ENCODE assay signal across 13 cellular contexts in genomic region chr9:5773324-5773999, GRCh38. TPM values are rescaled to one million over a fixed set of nuclear protein-coding genes. Genes with fewer than 3 reads are reported as not detected.
DNase-seq lines count a peak whose midpoint lies in the region; ATAC-seq, FAIRE-seq and TF ChIP-seq lines count a peak whose summit lies in the region.
"Had no signal": no experiment of that assay in that cellular context is flagged by ENCODE, and none has a peak within 500 bp of the region (broad histone marks: within the 10 kb centered on the region; RNA-seq: fewer than 3 reads in every experiment).

No MANE protein-coding gene starts in this region.

- H3K9me3 ChIP-seq in cardiac muscle cell (ENCODE audit: low read depth) (no peaks in the 10 kb centered on the region), right atrium auricular region (peaks cover 0 to 1% of the 10 kb centered on the region in 2 donors), PC-3 (ENCODE audit: low read length) (no peaks in the 10 kb centered on the region), H1 (ENCODE audit: insufficient read depth in 2 of 2, low read depth in 1 of 2, low read length in 1 of 2) (peaks cover 0 to 3% of the 10 kb centered on the region in 2 experiments; a peak in 1 of 4 replicates), trophoblast cell (ENCODE audit: insufficient read depth, low read depth, low read length) (no peaks in the 10 kb centered on the region)
- H3K9me3 ChIP-seq: testis had no signal

- CTCF ChIA-PET in PC-3 (lab: Charles Lee) = no interaction called here
- CTCF ChIA-PET in H1 (lab: Charles Lee; ENCODE audit: partially characterized antibody) = interaction anchor here (0.8 to 2.8 kb wide), 15 partner anchors 9 to 1014 kb away, joined by 3 to 15 read pairs (median 3); no protein-coding TSS in a partner anchor

- H4K20me1 ChIP-seq in PC-3 (ENCODE audit: low read length) (no peaks in the 10 kb centered on the region), H1 (replicated peaks in 1 of 2; ENCODE audit: control insufficient read depth in 1 of 2, insufficient read depth in 2 of 2, low read length in 2 of 2) (peaks cover 2 to 3% of the 10 kb centered on the region in 2 experiments)

- H2BK12ac ChIP-seq in H1 (ENCODE audit: low read depth, low read length) = no peak overlapping the region
- no peak overlapping the region for H2BK12ac ChIP-seq in trophoblast cell (ENCODE audit: low read length)

- H3K4me3 ChIP-seq in cardiac muscle cell (no peak overlapping the region), right atrium auricular region (no peak overlapping the region), PC-3 (ENCODE audit: low read length) (no peak overlapping the region), H1 (ENCODE audit: extremely low read depth in 1 of 4, insufficient read depth in 2 of 4, low read depth in 3 of 4, low read length in 4 of 4) (no peak overlapping the region), trophoblast cell (ENCODE audit: low read depth, low read length) (no peak overlapping the region), lower leg skin (ENCODE audit: low read depth, poor library complexity, severe bottlenecking) (no peak overlapping the region)
- H3K4me3 ChIP-seq: testis had no signal

- no TSS peak for BruUV-seq in PC-3 (replicated peaks; lab: Mats Ljungman, UMichigan)

- H3K14ac ChIP-seq in H1 (ENCODE audit: insufficient read length) = no peak overlapping the region
- H3K14ac ChIP-seq in trophoblast cell (ENCODE audit: low read length) = no peak overlapping the region

- H3K4ac ChIP-seq in H1 (replicated peaks; ENCODE audit: insufficient read length, low read depth, low read length) (no peak overlapping the region), trophoblast cell (ENCODE audit: low read depth, low read length) (no peak overlapping the region)

- H3K9ac ChIP-seq in PC-3 (ENCODE audit: low read length) (no peak overlapping the region), H1 (replicated peaks in 1 of 4; ENCODE audit: extremely low read depth in 1 of 4, low read depth in 3 of 4, low read length in 3 of 4) (no peak overlapping the region), trophoblast cell (ENCODE audit: low read length) (no peak overlapping the region)

- H3K23ac ChIP-seq in H1 (ENCODE audit: insufficient read length) = no peak overlapping the region
- no peak overlapping the region for H3K23ac ChIP-seq in trophoblast cell (ENCODE audit: low read length)

- H3K79me1 ChIP-seq in H1 (ENCODE audit: low read depth, low read length) (no peaks in the 10 kb centered on the region), trophoblast cell (ENCODE audit: low read length) (no peaks in the 10 kb centered on the region)

- H4K5ac ChIP-seq in H1 (ENCODE audit: insufficient read length, low read depth, low read length) = no peak overlapping the region

- peaks cover 65% of the 10 kb centered on the region for H3K36me3 ChIP-seq in cardiac muscle cell
- peaks cover 72% of the 10 kb centered on the region for H3K36me3 ChIP-seq in right atrium auricular region
- peaks cover 44% of the 10 kb centered on the region for H3K36me3 ChIP-seq in PC-3 (ENCODE audit: low read depth, low read length)
- H3K36me3 ChIP-seq in H1 (ENCODE audit: control insufficient read depth in 2 of 4, insufficient read depth in 4 of 4, low read length in 3 of 4) = peaks cover 6 to 40% (median 14%) of the 10 kb centered on the region in 4 experiments; a peak in 7 of 8 replicates
- peaks cover 9 to 18% of the 10 kb centered on the region in 2 experiments for H3K36me3 ChIP-seq in trophoblast cell (ENCODE audit: control insufficient read depth in 1 of 2, insufficient read depth in 2 of 2, low read length in 2 of 2)

- TF ChIP-seq EP300 in H1 (IDR thresholded peaks at IDR 0.05; ENCODE audit: borderline replicate concordance in 1 of 2, low read depth in 2 of 2, low read length in 2 of 2) = no peak

- no peaks in the 10 kb centered on the region for H3F3A ChIP-seq in PC-3 (ENCODE audit: low read length, unreplicated experiment)

- 84% methylated on average over 3 of the region's 3 CpGs; no CpG with 5 or more reads in 1 of the 2 experiments for WGBS in H1 (ENCODE audit: extremely low coverage in 1 of 2, insufficient coverage in 1 of 2, insufficient read length in 1 of 2, insufficient replicate concordance in 2 of 2, low coverage in 1 of 2, low lambda C conversion rate in 2 of 2, missing lambda C conversion rate in 1 of 2), 2 experiments
- WGBS in trophoblast cell (ENCODE audit: extremely low coverage, insufficient coverage, insufficient read length) = no CpG with 5 or more reads among the region's 3 CpGs
- WGBS in lower leg skin, 2 donors = 86 to 91% methylated on average over 3 of the region's 3 CpGs

- TF ChIP-seq RAD21 in H1 (IDR thresholded peaks at IDR 0.05 in 1 of 2, conservative IDR thresholded peaks at IDR 0.05 in 1 of 2; ENCODE audit: low read depth in 2 of 2, low read length in 2 of 2) = peak; percentile 28 to 40; a peak in 3 of 4 replicates

- peak; percentile 13; the same call in 1 of the 2 replicates for ATAC-seq in PC-3

- TF ChIP-seq POLR2A in H1 (IDR thresholded peaks at IDR 0.05; ENCODE audit: control extremely low read depth in 1 of 2, low read depth in 2 of 2, low read length in 2 of 2) (no peak), lower leg skin (IDR thresholded peaks at IDR 0.05) (no peak)

- H3K27me3 ChIP-seq in cardiac muscle cell = no peaks in the 10 kb centered on the region
- no peaks in the 10 kb centered on the region for H3K27me3 ChIP-seq in right atrium auricular region
- H3K27me3 ChIP-seq in PC-3 (ENCODE audit: low read length) = no peaks in the 10 kb centered on the region
- H3K27me3 ChIP-seq in H1 (replicated peaks in 1 of 4; ENCODE audit: control insufficient read depth in 3 of 4, extremely low read depth in 1 of 4, insufficient read depth in 3 of 4, low read length in 3 of 4) = no peaks in the 10 kb centered on the region
- H3K27me3 ChIP-seq in trophoblast cell (ENCODE audit: insufficient read depth, low read length) = no peaks in the 10 kb centered on the region
- H3K27me3 ChIP-seq: testis had no signal

- H2BK20ac ChIP-seq in H1 (ENCODE audit: low read length) = no peak overlapping the region

- no peak overlapping the region for H4K12ac ChIP-seq in trophoblast cell (ENCODE audit: low read depth, low read length)

- H2AK5ac ChIP-seq in H1 (ENCODE audit: low read depth, low read length) (no peak overlapping the region), trophoblast cell (ENCODE audit: low read length) (no peak overlapping the region)

- H2AFZ ChIP-seq in PC-3 (ENCODE audit: low read length) (no peak overlapping the region), H1 (ENCODE audit: low read length) (no peak overlapping the region), trophoblast cell (ENCODE audit: insufficient read depth, low read length, poor library complexity) (no peak overlapping the region)

- no peaks in the 10 kb centered on the region for H3K9me2 ChIP-seq in PC-3 (replicated peaks; ENCODE audit: low read length)

- H2BK15ac ChIP-seq in H1 (ENCODE audit: low read length) = no peak overlapping the region

- FAIRE-seq in H1 (lab: Jason Lieb, UNC) (no peak), urothelium cell line (lab: Jason Lieb, UNC) (no peak)
- FAIRE-seq: G401.6, H54 had no signal

- H4K91ac ChIP-seq in H1 (replicated peaks; ENCODE audit: insufficient read length, low read length) = no peak overlapping the region
- H4K91ac ChIP-seq in trophoblast cell (ENCODE audit: low read depth, low read length) = no peak overlapping the region

- DNase-seq in cardiac muscle cell (ENCODE audit: low read depth in 1 of 2, low spot score in 1 of 2) (no peak), right atrium auricular region (ENCODE audit: low spot score) (no peak), PC-3 (no peak), H1 (ENCODE audit: low read depth in 1 of 2, low spot score in 2 of 2) (no peak), trophoblast cell (no peak), urothelium cell line (ENCODE audit: low spot score) (no peak), lower leg skin (ENCODE audit: low spot score in 2 of 2) (no peak), NCI-H1417 (lab: John Stamatoyannopoulos, UW) (no peak)
- DNase-seq: AML-193, NCI-H2029 treated with DMSO at 0.1 percent for 48 hours, testis had no signal

- intact Hi-C loops in PC-3 (cut with micrococcal nuclease) = loop anchor here (10.0 kb wide), 1 partner anchor 59 kb away; no protein-coding TSS in a partner anchor
- intact Hi-C loops in lower leg skin (cut with DNase I; ENCODE audit: low total_unique reads) = no loop called here

- no peak overlapping the region for H2BK5ac ChIP-seq in H1 (ENCODE audit: low read depth, low read length)
- no peak overlapping the region for H2BK5ac ChIP-seq in trophoblast cell (ENCODE audit: low read depth, low read length, poor library complexity)

- POLR2A ChIA-PET in PC-3 (lab: Charles Lee; ENCODE audit: unreplicated experiment) = no interaction called here
- POLR2A ChIA-PET in H1 (lab: Charles Lee; ENCODE audit: partially characterized antibody) = interaction anchor here (1.3 to 1.4 kb wide), 2 partner anchors 9 to 234 kb away, joined by 3 to 4 read pairs; no protein-coding TSS in a partner anchor

- H2BK120ac ChIP-seq in H1 (replicated peaks; ENCODE audit: low read depth, low read length) (no peak overlapping the region), trophoblast cell (ENCODE audit: insufficient read depth, low read length, poor library complexity) (no peak overlapping the region)

- H3K79me2 ChIP-seq in PC-3 (ENCODE audit: low read length) (no peaks in the 10 kb centered on the region), H1 (ENCODE audit: control insufficient read depth in 1 of 2, insufficient read depth in 2 of 2, low read length in 2 of 2) (no peaks in the 10 kb centered on the region), trophoblast cell (ENCODE audit: control insufficient read depth, insufficient read depth, low read length, poor library complexity) (no peaks in the 10 kb centered on the region)

- H3K18ac ChIP-seq in H1 (ENCODE audit: extremely low read depth, low read length) (no peak overlapping the region), trophoblast cell (ENCODE audit: low read length) (no peak overlapping the region)

- H3K27ac ChIP-seq in cardiac muscle cell (no peak overlapping the region), right atrium auricular region (no peak overlapping the region), PC-3 (ENCODE audit: low read length) (no peak overlapping the region), H1 (ENCODE audit: low read depth, low read length) (no peak overlapping the region), trophoblast cell (ENCODE audit: low read depth, low read length) (no peak overlapping the region)
- H3K27ac ChIP-seq: testis had no signal

- H3K4me1 ChIP-seq in cardiac muscle cell (ENCODE audit: low read depth) = no peaks in the 10 kb centered on the region
- no peaks in the 10 kb centered on the region for H3K4me1 ChIP-seq in right atrium auricular region
- no peaks in the 10 kb centered on the region for H3K4me1 ChIP-seq in PC-3 (ENCODE audit: insufficient read depth, low read length)
- H3K4me1 ChIP-seq in H1 (replicated peaks in 1 of 4; ENCODE audit: control insufficient read depth in 3 of 4, insufficient read depth in 4 of 4, low read length in 3 of 4) = peaks cover 0 to 4% (median 0%) of the 10 kb centered on the region in 4 experiments; a peak in 1 of 7 replicates
- no peaks in the 10 kb centered on the region for H3K4me1 ChIP-seq in trophoblast cell (ENCODE audit: control insufficient read depth in 1 of 2, insufficient read depth in 2 of 2, low read length in 2 of 2)
- H3K4me1 ChIP-seq: testis had no signal

- H4K8ac ChIP-seq in H1 (ENCODE audit: extremely low read depth, insufficient read depth, low read length) (no peak overlapping the region), trophoblast cell (ENCODE audit: low read depth, low read length) (no peak overlapping the region)

- H3K23me2 ChIP-seq in H1 (ENCODE audit: low read depth, low read length) = no peaks in the 10 kb centered on the region

- TF ChIP-seq CTCF in cardiac muscle cell (IDR thresholded peaks at IDR 0.05; ENCODE audit: low read depth, low read length) = peak; percentile 17
- no peak for TF ChIP-seq CTCF in right atrium auricular region (IDR thresholded peaks at IDR 0.05)
- TF ChIP-seq CTCF in PC-3 (conservative IDR thresholded peaks at IDR 0.05; ENCODE audit: low read depth, low read length) = no peak
- TF ChIP-seq CTCF in H1 (IDR thresholded peaks at IDR 0.05; ENCODE audit: control extremely low read depth in 1 of 3, insufficient read depth in 1 of 3, low read depth in 1 of 3, low read length in 3 of 3) = peak; percentile 27 to 66 (median 63); a peak in 3 of 4 replicates
- no peak for TF ChIP-seq CTCF in lower leg skin (IDR thresholded peaks at IDR 0.05)

- H3K56ac ChIP-seq in H1 (replicated peaks; ENCODE audit: insufficient read length, low read depth, low read length) = no peak overlapping the region

- no peak overlapping the region for H3K4me2 ChIP-seq in PC-3 (ENCODE audit: low read length)
- no peak overlapping the region for H3K4me2 ChIP-seq in H1 (ENCODE audit: insufficient read depth in 1 of 2, low read depth in 2 of 2, low read length in 2 of 2)
- no peak overlapping the region for H3K4me2 ChIP-seq in trophoblast cell (ENCODE audit: low read length)

RNA-seq across cellular contexts. Expression of gene ERMP1, which starts 59.5 kb away (rescaled TPM):
- total RNA-seq in cardiac muscle cell (12.9 and 31.5 TPM in 2 replicates), right atrium auricular region (10 to 100 TPM; 10.8 to 27.8 TPM), PC-3 (2014; rRNA removed) (17.8 and 19.2 TPM in 2 replicates), lower leg skin (10 to 100 TPM; 16.4 to 24.6 (median 21.7) TPM)
- polyA plus RNA-seq in cardiac muscle cell (18.1 and 36.0 TPM in 2 replicates), H1 (2011; rRNA removed) (8.3 and 12.8 TPM in 2 replicates)
- 16.5 and 16.7 TPM in 2 replicates for total RNA-seq in H1 (2021; fragmentation: NEBNext Ultra II Directional; extraction: Animal tissue kit (Norgen Biotek cat#: 25700))
- 12.4 TPM for polyA plus RNA-seq in H1 (2011; cell fraction: cytosol; rRNA removed)
- 9.4 TPM for polyA plus RNA-seq in H1 (2011; cell fraction: nucleus; rRNA removed)
- polyA plus RNA-seq in H1 (2012, experiment 1 of 2) = 11.0 to 15.0 TPM (median 13.3 TPM) in 4 replicates
- polyA plus RNA-seq in H1 (2012, experiment 2 of 2) = 0.96 TPM
- polyA plus RNA-seq in H1 (2013, experiment 1 of 2) = 19.5 TPM
- 18.8 TPM for polyA plus RNA-seq in H1 (2013, experiment 2 of 2)
- 25.8 and 34.7 TPM in 2 replicates for polyA minus RNA-seq in H1 (2011; rRNA and poly(A)+ RNA removed)
- polyA minus RNA-seq in H1 (2011; cell fraction: cytosol; rRNA and poly(A)+ RNA removed) = 10.8 TPM
- polyA minus RNA-seq in H1 (2011; cell fraction: nucleus; rRNA and poly(A)+ RNA removed) = 16.9 TPM
- 22.1 TPM in 2 replicates for polyA plus RNA-seq in trophoblast cell (2013)

Comparison
In these comparisons a context has a peak if more than half of its experiments do, and no peak if none do; other contexts are left out.
1. CTCF ChIP-seq: peak in cardiac muscle cell (single experiment) and H1 (3 of 3); none in right atrium auricular region (0 of 2), PC-3 (single experiment) and lower leg skin (0 of 3).